ENCODE assay signal across 1 cellular context in the genomic region with DNA sequence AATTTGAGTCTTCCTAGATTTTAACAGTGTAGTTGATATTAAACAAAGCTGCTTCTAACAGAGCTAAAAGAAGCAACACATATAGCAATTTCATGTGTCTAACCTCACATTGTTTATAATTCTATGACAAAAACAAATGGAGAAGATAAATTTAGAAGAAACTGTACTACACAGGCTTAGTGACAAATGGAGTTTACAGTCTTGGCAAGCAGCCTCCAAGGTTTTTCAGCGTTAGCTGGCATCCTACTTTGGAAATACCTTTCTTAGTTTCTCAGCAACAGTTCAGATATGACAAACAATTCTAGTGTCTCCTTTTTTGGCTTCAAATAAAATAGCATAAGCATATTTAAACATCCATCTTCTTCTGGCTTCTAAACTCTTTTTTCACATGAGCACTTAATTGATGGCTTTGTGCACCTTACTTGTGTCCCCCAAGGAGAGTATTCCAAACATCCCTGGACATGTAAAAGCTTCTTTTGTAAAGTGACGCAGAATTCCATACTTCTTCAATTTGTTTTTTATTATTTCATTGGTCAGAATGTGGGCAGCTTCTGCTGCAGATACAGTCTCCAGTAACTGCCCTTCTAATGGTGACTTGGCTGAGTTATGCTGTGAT.
TF ChIP-seq lines count a peak whose summit lies in the region.

No MANE protein-coding gene starts in this region.

TF ChIP-seq in IMR-90, 13 proteins besides CTCF, POLR2A, EP300 and RAD21:
- TF ChIP-seq MXI1 (IDR thresholded peaks at IDR 0.05; ENCODE audit: borderline replicate concordance, low read depth, low read length) (no peak), RFX5 (IDR thresholded peaks at IDR 0.05; ENCODE audit: low read depth, low read length) (no peak), NFE2L2 (IDR thresholded peaks at IDR 0.05; ENCODE audit: low read depth, low read length) (no peak), MAFK (IDR thresholded peaks at IDR 0.05; ENCODE audit: low read depth, low read length) (no peak), FOS (IDR thresholded peaks at IDR 0.05; ENCODE audit: low read depth, low read length) (no peak), CEBPB (IDR thresholded peaks at IDR 0.05; ENCODE audit: low read depth, low read length) (no peak), SMC3 (IDR thresholded peaks at IDR 0.05; ENCODE audit: low read depth, low read length) (no peak), RCOR1 (IDR thresholded peaks at IDR 0.05; ENCODE audit: insufficient replicate concordance, low read length) (no peak), MAZ (IDR thresholded peaks at IDR 0.05; ENCODE audit: borderline replicate concordance, low read depth, low read length) (no peak), BHLHE40 (IDR thresholded peaks at IDR 0.05; ENCODE audit: low read depth, low read length) (no peak), CHD1 (IDR thresholded peaks at IDR 0.05; ENCODE audit: low read depth, low read length) (no peak)
- TF ChIP-seq, protein P1, sequence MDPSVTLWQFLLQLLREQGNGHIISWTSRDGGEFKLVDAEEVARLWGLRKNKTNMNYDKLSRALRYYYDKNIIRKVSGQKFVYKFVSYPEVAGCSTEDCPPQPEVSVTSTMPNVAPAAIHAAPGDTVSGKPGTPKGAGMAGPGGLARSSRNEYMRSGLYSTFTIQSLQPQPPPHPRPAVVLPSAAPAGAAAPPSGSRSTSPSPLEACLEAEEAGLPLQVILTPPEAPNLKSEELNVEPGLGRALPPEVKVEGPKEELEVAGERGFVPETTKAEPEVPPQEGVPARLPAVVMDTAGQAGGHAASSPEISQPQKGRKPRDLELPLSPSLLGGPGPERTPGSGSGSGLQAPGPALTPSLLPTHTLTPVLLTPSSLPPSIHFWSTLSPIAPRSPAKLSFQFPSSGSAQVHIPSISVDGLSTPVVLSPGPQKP (IDR thresholded peaks at IDR 0.05; ENCODE audit: borderline replicate concordance, low read depth, low read length), result no peak
- TF ChIP-seq, protein P2, sequence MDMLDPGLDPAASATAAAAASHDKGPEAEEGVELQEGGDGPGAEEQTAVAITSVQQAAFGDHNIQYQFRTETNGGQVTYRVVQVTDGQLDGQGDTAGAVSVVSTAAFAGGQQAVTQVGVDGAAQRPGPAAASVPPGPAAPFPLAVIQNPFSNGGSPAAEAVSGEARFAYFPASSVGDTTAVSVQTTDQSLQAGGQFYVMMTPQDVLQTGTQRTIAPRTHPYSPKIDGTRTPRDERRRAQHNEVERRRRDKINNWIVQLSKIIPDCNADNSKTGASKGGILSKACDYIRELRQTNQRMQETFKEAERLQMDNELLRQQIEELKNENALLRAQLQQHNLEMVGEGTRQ (IDR thresholded peaks at IDR 0.05; ENCODE audit: low read depth, low read length), result no peak
